14 cellular contexts compared by ENCODE assay signal in the genomic region with DNA sequence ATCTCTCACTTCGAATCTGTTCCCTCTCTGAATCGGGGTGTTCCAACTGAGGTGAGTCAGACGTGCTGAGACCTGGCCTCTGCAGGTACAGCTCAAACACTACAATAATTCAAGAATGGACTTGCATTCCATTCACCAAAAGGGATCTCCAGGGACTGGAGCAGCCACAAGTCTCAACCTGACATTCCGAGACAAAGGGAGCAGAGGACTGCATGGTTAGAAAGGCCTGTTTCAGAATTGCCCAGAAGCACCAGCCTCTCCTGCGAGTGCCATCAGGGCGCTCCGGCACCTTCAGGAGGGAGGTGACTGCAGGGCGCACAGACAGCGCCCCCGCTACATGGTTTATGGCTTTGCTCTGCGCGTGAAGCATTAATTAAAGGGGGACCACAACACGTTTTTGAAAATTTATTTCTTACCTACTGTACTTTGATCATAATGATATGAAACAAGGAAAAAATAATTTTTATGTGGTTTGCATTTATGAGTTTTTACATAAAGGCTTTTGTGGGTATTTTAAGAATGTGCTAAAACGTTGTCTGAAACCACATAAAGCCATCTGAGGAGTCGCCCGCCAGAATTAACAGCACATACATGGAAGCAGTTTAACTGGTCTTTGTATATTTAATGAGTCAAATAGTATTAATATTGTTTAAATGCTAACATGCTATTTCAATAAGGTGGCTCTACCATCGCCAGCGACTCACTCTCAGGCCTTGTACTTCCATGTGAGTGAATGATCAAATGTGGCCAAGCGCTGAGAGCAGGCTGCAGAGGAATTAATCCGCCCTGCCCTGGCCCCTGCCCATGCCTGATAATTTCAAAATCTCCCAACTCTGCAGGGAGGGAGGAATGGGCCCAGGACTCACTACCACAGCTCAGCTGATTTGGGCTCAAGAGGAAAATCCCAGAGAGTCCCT. TPM values are rescaled to one million over a fixed set of nuclear protein-coding genes. Genes with fewer than 3 reads are reported as not detected.
A peak's percentile ranks its signal among the peaks of the same experiment; 100 is the strongest.
DNase-seq lines count a peak whose midpoint lies in the region; ATAC-seq and TF ChIP-seq lines count a peak whose summit lies in the region.
"Had no signal": no experiment of that assay in that cellular context is flagged by ENCODE, and none has a peak within 500 bp of the region (broad histone marks: within the 10 kb centered on the region; RNA-seq: fewer than 3 reads in every experiment).

No MANE protein-coding gene starts in this region.

- no peak overlapping the region for H3K4me3 Mint-ChIP-seq in GM23338
- H3K4me3 Mint-ChIP-seq in activated CD4-positive, alpha-beta memory T cell treated with anti-CD3 and anti-CD28 coated beads for 36 hours: no peak overlapping the region

- 0 out of 2 replicates have a peak, but pooled peaks cover 2% of the 10 kb centered on the region for H3F3A ChIP-seq in GM23338 (replicated peaks; ENCODE audit: low read depth)

- H3K9me2 ChIP-seq in GM23338 (ENCODE audit: insufficient read depth): no peaks in the 10 kb centered on the region

- no peak overlapping the region for H2AFZ ChIP-seq in GM23338

- H3K27ac Mint-ChIP-seq in GM23338: peak overlapping the region; percentile 60; the same call in 1 of the 2 replicates
- H3K27ac Mint-ChIP-seq in activated CD4-positive, alpha-beta memory T cell treated with anti-CD3 and anti-CD28 coated beads for 36 hours: peak overlapping the region; percentile 1

- no peaks in the 10 kb centered on the region for H3K9me3 Mint-ChIP-seq in GM23338
- H3K9me3 Mint-ChIP-seq in activated CD4-positive, alpha-beta memory T cell treated with anti-CD3 and anti-CD28 coated beads for 36 hours: no peaks in the 10 kb centered on the region

- TF ChIP-seq POLR2A in sigmoid colon (IDR thresholded peaks at IDR 0.05): no peak

- H3K4me1 Mint-ChIP-seq in GM23338: peaks cover 20% of the 10 kb centered on the region
- peaks cover 29% of the 10 kb centered on the region for H3K4me1 Mint-ChIP-seq in activated CD4-positive, alpha-beta memory T cell treated with anti-CD3 and anti-CD28 coated beads for 36 hours (ENCODE audit: low read depth)

- CTCF ChIA-PET in activated CD4-positive, alpha-beta memory T cell treated with anti-CD3 and anti-CD28 coated beads for 36 hours (lab: Charles Lee): no interaction called here

- H3K36me3 Mint-ChIP-seq in GM23338 (ENCODE audit: low read depth): peaks cover 19% of the 10 kb centered on the region; the same call in 2 of the 3 replicates
- H3K36me3 Mint-ChIP-seq in activated CD4-positive, alpha-beta memory T cell treated with anti-CD3 and anti-CD28 coated beads for 36 hours: peaks cover 6% of the 10 kb centered on the region

- H3K4me2 ChIP-seq in GM23338: no peak overlapping the region

- TF ChIP-seq CTCF in GM23338 (conservative IDR thresholded peaks at IDR 0.05; ENCODE audit: low read depth in 2 of 2) (peak in 1 of 2 experiments; percentile 3; a peak in 1 of 4 replicates), sigmoid colon (IDR thresholded peaks at IDR 0.05) (no peak)

- intact Hi-C loops in activated CD4-positive, alpha-beta memory T cell treated with anti-CD3 and anti-CD28 coated beads for 36 hours (cut with micrococcal nuclease): no loop called here
- intact Hi-C loops in sigmoid colon (cut with DNase I): no loop called here

- peak; percentile 47 for ATAC-seq in GM23338
- no peak for ATAC-seq in HG03342 (IDR thresholded peaks at IDR 0.05; ENCODE audit: unreplicated experiment)
- ATAC-seq: body of pancreas, gastroesophageal sphincter, K562 had no signal

- H3K4me3 ChIP-seq in GM23338: no peak overlapping the region
- no peak overlapping the region for H3K4me3 ChIP-seq in sigmoid colon
- H3K4me3 ChIP-seq: body of pancreas, gastroesophageal sphincter, K562 had no signal

- WGBS in sigmoid colon, 2 donors: 79 to 85% methylated on average over 20 of the region's 20 CpGs

- H4K20me1 ChIP-seq in GM23338 (replicated peaks; ENCODE audit: insufficient read depth): peaks cover 42% of the 10 kb centered on the region

- no peak overlapping the region; the same call in 1 of the 2 replicates for H3K27ac ChIP-seq in GM23338 (ENCODE audit: low read depth)
- H3K27ac ChIP-seq in sigmoid colon: peak overlapping the region in 1 of 4 donors; percentile 50
- H3K27ac ChIP-seq: body of pancreas had no signal

- TF ChIP-seq EP300 in sigmoid colon (IDR thresholded peaks at IDR 0.05): no peak

- no peaks in the 10 kb centered on the region for H3K27me3 ChIP-seq in GM23338 (ENCODE audit: insufficient read depth)
- H3K27me3 ChIP-seq in sigmoid colon: no peaks in the 10 kb centered on the region
- H3K27me3 ChIP-seq: body of pancreas, gastroesophageal sphincter had no signal

- no peaks in the 10 kb centered on the region for H3K9me3 ChIP-seq in sigmoid colon
- H3K9me3 ChIP-seq: body of pancreas, gastroesophageal sphincter had no signal

- H3K36me3 ChIP-seq in GM23338 (ENCODE audit: insufficient read depth) (no peaks in the 10 kb centered on the region), sigmoid colon (peaks cover under 1 to 24% (median 4%) of the 10 kb centered on the region in 4 donors)

- H3K79me2 ChIP-seq in GM23338 (replicated peaks; ENCODE audit: insufficient read depth): peaks cover 77% of the 10 kb centered on the region

- POLR2A ChIA-PET in activated CD4-positive, alpha-beta memory T cell treated with anti-CD3 and anti-CD28 coated beads for 36 hours (lab: Charles Lee): no interaction called here

- DNase-seq in AG08396 (ENCODE audit: low spot score) (peak; percentile 51), GM23338 (ENCODE audit: low spot score) (no peak), iris pigment epithelial cell (ENCODE audit: low read depth) (peak; percentile 45), NCI-H1436 treated with DMSO at 0.1 percent for 48 hours (lab: John Stamatoyannopoulos, UW) (no peak), DMS 273 treated with DMSO at 0.1 percent for 48 hours (lab: John Stamatoyannopoulos, UW) (no peak), sigmoid colon (no peak)
- no peak for DNase-seq in activated CD4-positive, alpha-beta memory T cell treated with anti-CD3 and anti-CD28 coated beads for 36 hours
- DNase-seq: body of pancreas, COR-L47, retina, SHP77 treated with DMSO at 0.1 percent for 48 hours had no signal

- no peaks in the 10 kb centered on the region for H3K4me1 ChIP-seq in GM23338 (ENCODE audit: insufficient read depth)
- peaks cover 0 to 41% (median 35%) of the 10 kb centered on the region in 4 donors for H3K4me1 ChIP-seq in sigmoid colon
- H3K4me1 ChIP-seq: body of pancreas had no signal

- H3K27me3 Mint-ChIP-seq in GM23338 (ENCODE audit: insufficient read depth, low read depth, poor library complexity): peaks cover 7% of the 10 kb centered on the region
- H3K27me3 Mint-ChIP-seq in activated CD4-positive, alpha-beta memory T cell treated with anti-CD3 and anti-CD28 coated beads for 36 hours: no peaks in the 10 kb centered on the region

TF ChIP-seq in GM23338, 12 proteins besides CTCF, POLR2A, EP300 and RAD21 (continues in another document):
- TF ChIP-seq CREB1 (CRISPR knock-in tag; IDR thresholded peaks at IDR 0.05; ENCODE audit: low read depth) (no peak), POLR2AphosphoS5 (IDR thresholded peaks at IDR 0.05; ENCODE audit: low read depth) (no peak), EZH2 (IDR thresholded peaks at IDR 0.05; ENCODE audit: low read depth, unreplicated experiment) (no peak), STAT1 (IDR thresholded peaks at IDR 0.05; ENCODE audit: unreplicated experiment) (no peak)
- TF ChIP-seq, protein P1, sequence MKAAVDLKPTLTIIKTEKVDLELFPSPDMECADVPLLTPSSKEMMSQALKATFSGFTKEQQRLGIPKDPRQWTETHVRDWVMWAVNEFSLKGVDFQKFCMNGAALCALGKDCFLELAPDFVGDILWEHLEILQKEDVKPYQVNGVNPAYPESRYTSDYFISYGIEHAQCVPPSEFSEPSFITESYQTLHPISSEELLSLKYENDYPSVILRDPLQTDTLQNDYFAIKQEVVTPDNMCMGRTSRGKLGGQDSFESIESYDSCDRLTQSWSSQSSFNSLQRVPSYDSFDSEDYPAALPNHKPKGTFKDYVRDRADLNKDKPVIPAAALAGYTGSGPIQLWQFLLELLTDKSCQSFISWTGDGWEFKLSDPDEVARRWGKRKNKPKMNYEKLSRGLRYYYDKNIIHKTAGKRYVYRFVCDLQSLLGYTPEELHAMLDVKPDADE (IDR thresholded peaks at IDR 0.05): no peak
- TF ChIP-seq, protein P2, sequence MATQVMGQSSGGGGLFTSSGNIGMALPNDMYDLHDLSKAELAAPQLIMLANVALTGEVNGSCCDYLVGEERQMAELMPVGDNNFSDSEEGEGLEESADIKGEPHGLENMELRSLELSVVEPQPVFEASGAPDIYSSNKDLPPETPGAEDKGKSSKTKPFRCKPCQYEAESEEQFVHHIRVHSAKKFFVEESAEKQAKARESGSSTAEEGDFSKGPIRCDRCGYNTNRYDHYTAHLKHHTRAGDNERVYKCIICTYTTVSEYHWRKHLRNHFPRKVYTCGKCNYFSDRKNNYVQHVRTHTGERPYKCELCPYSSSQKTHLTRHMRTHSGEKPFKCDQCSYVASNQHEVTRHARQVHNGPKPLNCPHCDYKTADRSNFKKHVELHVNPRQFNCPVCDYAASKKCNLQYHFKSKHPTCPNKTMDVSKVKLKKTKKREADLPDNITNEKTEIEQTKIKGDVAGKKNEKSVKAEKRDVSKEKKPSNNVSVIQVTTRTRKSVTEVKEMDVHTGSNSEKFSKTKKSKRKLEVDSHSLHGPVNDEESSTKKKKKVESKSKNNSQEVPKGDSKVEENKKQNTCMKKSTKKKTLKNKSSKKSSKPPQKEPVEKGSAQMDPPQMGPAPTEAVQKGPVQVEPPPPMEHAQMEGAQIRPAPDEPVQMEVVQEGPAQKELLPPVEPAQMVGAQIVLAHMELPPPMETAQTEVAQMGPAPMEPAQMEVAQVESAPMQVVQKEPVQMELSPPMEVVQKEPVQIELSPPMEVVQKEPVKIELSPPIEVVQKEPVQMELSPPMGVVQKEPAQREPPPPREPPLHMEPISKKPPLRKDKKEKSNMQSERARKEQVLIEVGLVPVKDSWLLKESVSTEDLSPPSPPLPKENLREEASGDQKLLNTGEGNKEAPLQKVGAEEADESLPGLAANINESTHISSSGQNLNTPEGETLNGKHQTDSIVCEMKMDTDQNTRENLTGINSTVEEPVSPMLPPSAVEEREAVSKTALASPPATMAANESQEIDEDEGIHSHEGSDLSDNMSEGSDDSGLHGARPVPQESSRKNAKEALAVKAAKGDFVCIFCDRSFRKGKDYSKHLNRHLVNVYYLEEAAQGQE (IDR thresholded peaks at IDR 0.05; ENCODE audit: unreplicated experiment): no peak

RNA-seq across cellular contexts. Expression of gene SLC66A1, which starts 49.4 kb away (rescaled TPM):
- 19.7 and 24.4 TPM in 2 replicates for total RNA-seq in GM23338 (2014; rRNA removed; shearing (Covaris generic))
- polyA plus RNA-seq in GM23338 (2016; fragmentation: Nextera tagmentation; extraction: Ambion mirVana): 6.9 and 8.6 TPM in 2 replicates
- total RNA-seq in activated CD4-positive, alpha-beta memory T cell treated with anti-CD3 and anti-CD28 coated beads for 36 hours: 1 to 10 TPM; 6.8 to 7.9 TPM
- total RNA-seq in sigmoid colon: 10 to 100 TPM in 1 of 4 donors, 1 to 10 TPM in 3; 7.5 to 15.2 (median 8.8) TPM
- polyA plus RNA-seq in sigmoid colon: 10 to 100 TPM in 1 of 3 donors, 1 to 10 TPM in 2; 5.1 to 16.0 (median 7.2) TPM

RNA-seq across cellular contexts. Expression of gene AKR7A2, which starts 49.5 kb away (rescaled TPM):
- total RNA-seq in GM23338 (2014; rRNA removed; shearing (Covaris generic)): 53.6 and 60.0 TPM in 2 replicates
- polyA plus RNA-seq in GM23338 (2016; fragmentation: Nextera tagmentation; extraction: Ambion mirVana) (18.2 and 20.8 TPM in 2 replicates), sigmoid colon (10 to 100 TPM; 64.2 to 99.6 (median 84.1) TPM)
- 10 to 100 TPM; 45.5 to 49.4 TPM for total RNA-seq in activated CD4-positive, alpha-beta memory T cell treated with anti-CD3 and anti-CD28 coated beads for 36 hours
- 100 to 1,000 TPM in 1 of 4 donors, 10 to 100 TPM in 3; 55.8 to 110 (median 77.2) TPM for total RNA-seq in sigmoid colon

Comparison
In these comparisons a context has a peak if more than half of its experiments do, and no peak if none do; other contexts are left out.
1. DNase-seq: peak in AG08396 (single experiment) and iris pigment epithelial cell (single experiment); none in GM23338 (single experiment), activated CD4-positive, alpha-beta memory T cell treated with anti-CD3 and anti-CD28 coated beads for 36 hours (single experiment), NCI-H1436 treated with DMSO at 0.1 percent for 48 hours (single experiment), DMS 273 treated with DMSO at 0.1 percent for 48 hours (single experiment) and sigmoid colon (single experiment).